24 cellular contexts compared by ENCODE assay signal in the genomic region with DNA sequence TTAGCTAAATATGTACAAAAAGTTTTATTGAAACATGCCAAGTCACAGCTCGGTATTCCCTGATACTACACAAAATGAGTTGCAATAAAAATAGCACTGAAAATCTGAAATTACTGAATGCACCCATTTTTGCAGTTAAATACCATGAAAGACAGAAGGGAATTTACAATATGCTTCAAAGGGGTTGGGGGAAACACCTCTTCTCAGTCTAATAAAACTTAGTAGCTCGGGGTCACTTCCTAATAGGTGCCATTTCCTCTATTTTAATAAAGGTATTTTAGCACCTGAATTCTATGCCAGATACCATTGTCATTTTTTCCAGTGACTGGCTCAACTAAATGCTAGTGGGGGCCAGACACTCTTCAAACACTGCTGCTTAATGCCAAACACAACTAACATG.
DNase-seq lines count a peak whose midpoint lies in the region; ATAC-seq and TF ChIP-seq lines count a peak whose summit lies in the region.
"Had no signal": no experiment of that assay in that cellular context is flagged by ENCODE, and none has a peak within 500 bp of the region (broad histone marks: within the 10 kb centered on the region; RNA-seq: fewer than 3 reads in every experiment).

No MANE protein-coding gene starts in this region.

- no peak for TF ChIP-seq CTCF in GM10266 (IDR thresholded peaks at IDR 0.05; ENCODE audit: control insufficient read depth, insufficient read depth, low read depth, missing control alignments)
- TF ChIP-seq CTCF in ascending aorta (IDR thresholded peaks at IDR 0.05): no peak
- no peak for TF ChIP-seq CTCF in mammary epithelial cell (conservative IDR thresholded peaks at IDR 0.05 in 1 of 2, IDR thresholded peaks at IDR 0.05 in 1 of 2; ENCODE audit: extremely low read depth in 1 of 2, insufficient read depth in 1 of 2, low read depth in 1 of 2, low read length in 2 of 2)

- in situ Hi-C loops in mammary epithelial cell (cut with MboI; ENCODE audit: low sequenced_read_pairs in 2 of 2): no loop called here

- no peaks in the 10 kb centered on the region for H3K9me3 Mint-ChIP-seq in stimulated activated memory B cell treated with anti-CD40 and anti-IgM and Interleukin-4, amounts not matched to agents 10 μg/mL and 1 μg/mL and 100 μg/mL, for 72 hours
- H3K9me3 Mint-ChIP-seq: CD8-positive, alpha-beta T cell had no signal

- H3K4me1 ChIP-seq in ascending aorta (peaks cover 0 to 8% of the 10 kb centered on the region in 2 donors), mammary epithelial cell (ENCODE audit: insufficient read depth, low read length) (no peaks in the 10 kb centered on the region)
- H3K4me1 ChIP-seq: BLaER1 treated with 17β-estradiol and CSF1 and Interleukin-3, amounts not matched to agents 10 nM and 100 nM; Peyer's patch had no signal

- peak overlapping the region; percentile 68 for H3K27ac Mint-ChIP-seq in stimulated activated memory B cell treated with anti-CD40 and anti-IgM and Interleukin-4, amounts not matched to agents 10 μg/mL and 1 μg/mL and 100 μg/mL, for 72 hours
- H3K27ac Mint-ChIP-seq: CD8-positive, alpha-beta T cell had no signal

- H3K36me3 Mint-ChIP-seq in stimulated activated memory B cell treated with anti-CD40 and anti-IgM and Interleukin-4, amounts not matched to agents 10 μg/mL and 1 μg/mL and 100 μg/mL, for 72 hours: no peaks in the 10 kb centered on the region
- H3K36me3 Mint-ChIP-seq: CD8-positive, alpha-beta T cell had no signal

- no peaks in the 10 kb centered on the region for H3K79me2 ChIP-seq in mammary epithelial cell (ENCODE audit: insufficient read depth, low read length)

- H3K4me2 ChIP-seq in mammary epithelial cell (ENCODE audit: insufficient read depth, low read depth, low read length): no peak overlapping the region
- H3K4me2 ChIP-seq: BLaER1 treated with 17β-estradiol and CSF1 and Interleukin-3, amounts not matched to agents 10 nM and 100 nM had no signal

- no peaks in the 10 kb centered on the region for H3K9me3 ChIP-seq in ascending aorta
- no peaks in the 10 kb centered on the region for H3K9me3 ChIP-seq in mammary epithelial cell (replicated peaks; ENCODE audit: insufficient read depth, low read length)
- H3K9me3 ChIP-seq: BLaER1 treated with 17β-estradiol and CSF1 and Interleukin-3, amounts not matched to agents 10 nM and 100 nM; MG63; Peyer's patch had no signal

- H3K4me3 ChIP-seq in ascending aorta (peak overlapping the region in 1 of 2 donors; percentile 34), mammary epithelial cell (replicated peaks in 1 of 3; ENCODE audit: insufficient read depth in 1 of 3, low read depth in 2 of 3, low read length in 3 of 3) (no peak overlapping the region)
- H3K4me3 ChIP-seq: BLaER1 treated with 17β-estradiol and CSF1 and Interleukin-3, amounts not matched to agents 10 nM and 100 nM; K562; MG63; Peyer's patch had no signal

- dilution Hi-C loops in mammary epithelial cell (cut with HindIII; ENCODE audit: low sequenced_read_pairs): no loop called here

- no peaks in the 10 kb centered on the region for H3K27me3 ChIP-seq in ascending aorta
- H3K27me3 ChIP-seq in mammary epithelial cell (ENCODE audit: insufficient read depth, low read length): peaks cover 2% of the 10 kb centered on the region
- H3K27me3 ChIP-seq: BLaER1 treated with 17β-estradiol and CSF1 and Interleukin-3, amounts not matched to agents 10 nM and 100 nM; MG63; Peyer's patch had no signal

- DNase-seq in GM10266 (ENCODE audit: extremely low spot score) (peak; percentile 5), ascending aorta (ENCODE audit: low spot score in 2 of 2) (no peak), mammary epithelial cell (no peak), NCI-H1105 treated with DMSO at 0.1 percent for 48 hours (lab: John Stamatoyannopoulos, UW) (no peak)
- DNase-seq in stimulated activated CD4-positive, alpha-beta T cell treated with anti-CD3 and anti-CD28 coated beads, Interleukin-2, amount 100 ng/mL, for 24 hours: no peak
- DNase-seq: 8988T; CD8-positive, alpha-beta T cell; DND-41; GOT3; HCEC 1CT; NCI-H1436; NCI-H1930; NCI-H2171; NCI-H345; Peyer's patch had no signal

- intact Hi-C loops in ascending aorta (cut with DNase I): loop anchor here (5.0 to 10.0 kb wide), 2 partner anchors 205 to 362 kb away; a partner anchor contains a TSS
- intact Hi-C loops in mammary epithelial cell (cut with micrococcal nuclease): no loop called here

- no peaks in the 10 kb centered on the region for H3K27me3 Mint-ChIP-seq in stimulated activated memory B cell treated with anti-CD40 and anti-IgM and Interleukin-4, amounts not matched to agents 10 μg/mL and 1 μg/mL and 100 μg/mL, for 72 hours

- BruUV-seq in mammary epithelial cell (replicated peaks; lab: Mats Ljungman, UMichigan): no TSS peak

- CTCF ChIA-PET in mammary epithelial cell (lab: Charles Lee; ENCODE audit: low non-redundant PET): no interaction called here

- H3K27ac ChIP-seq in ascending aorta (peak overlapping the region; percentile 78 to 88), mammary epithelial cell (ENCODE audit: insufficient read depth, low read depth, low read length) (no peak overlapping the region)
- H3K27ac ChIP-seq: BLaER1 treated with 17β-estradiol and CSF1 and Interleukin-3, amounts not matched to agents 10 nM and 100 nM; HL-60; Peyer's patch had no signal

- no peak overlapping the region for H3K4me3 Mint-ChIP-seq in stimulated activated memory B cell treated with anti-CD40 and anti-IgM and Interleukin-4, amounts not matched to agents 10 μg/mL and 1 μg/mL and 100 μg/mL, for 72 hours
- H3K4me3 Mint-ChIP-seq: CD8-positive, alpha-beta T cell had no signal

- peaks cover 19% of the 10 kb centered on the region for H3K4me1 Mint-ChIP-seq in stimulated activated memory B cell treated with anti-CD40 and anti-IgM and Interleukin-4, amounts not matched to agents 10 μg/mL and 1 μg/mL and 100 μg/mL, for 72 hours

- H4K20me1 ChIP-seq in mammary epithelial cell (ENCODE audit: insufficient read depth, low read length): no peaks in the 10 kb centered on the region
- H4K20me1 ChIP-seq: BLaER1 treated with 17β-estradiol and CSF1 and Interleukin-3, amounts not matched to agents 10 nM and 100 nM had no signal

- WGBS in mammary epithelial cell (ENCODE audit: low coverage, missing lambda C conversion rate): 68% methylated on average over 2 of the region's 2 CpGs

- ATAC-seq in GM21786 (IDR thresholded peaks at IDR 0.05; ENCODE audit: unreplicated experiment) (peak; percentile 73), HG03196 (IDR thresholded peaks at IDR 0.05; ENCODE audit: unreplicated experiment) (no peak)
- peak; percentile 75 for ATAC-seq in stimulated activated memory B cell treated with anti-CD40 and anti-IgM and Interleukin-4, amounts not matched to agents 10 μg/mL and 1 μg/mL and 100 μg/mL, for 72 hours
- ATAC-seq: CD8-positive, alpha-beta T cell; HepG2; K562; SK-N-SH treated with all-trans-retinoic acid at 6 μM for 48 hours had no signal

- H2AFZ ChIP-seq in mammary epithelial cell (ENCODE audit: low read depth, low read length): no peak overlapping the region

- no peak overlapping the region for H3K9ac ChIP-seq in mammary epithelial cell (ENCODE audit: insufficient read depth, low read length)
- H3K9ac ChIP-seq: BLaER1 treated with 17β-estradiol and CSF1 and Interleukin-3, amounts not matched to agents 10 nM and 100 nM had no signal

- H3K36me3 ChIP-seq in ascending aorta (no peaks in the 10 kb centered on the region), mammary epithelial cell (ENCODE audit: insufficient read depth, low read length) (no peaks in the 10 kb centered on the region)
- H3K36me3 ChIP-seq: BLaER1 treated with 17β-estradiol and CSF1 and Interleukin-3, amounts not matched to agents 10 nM and 100 nM; MG63; Peyer's patch had no signal
